In the genomic region with DNA sequence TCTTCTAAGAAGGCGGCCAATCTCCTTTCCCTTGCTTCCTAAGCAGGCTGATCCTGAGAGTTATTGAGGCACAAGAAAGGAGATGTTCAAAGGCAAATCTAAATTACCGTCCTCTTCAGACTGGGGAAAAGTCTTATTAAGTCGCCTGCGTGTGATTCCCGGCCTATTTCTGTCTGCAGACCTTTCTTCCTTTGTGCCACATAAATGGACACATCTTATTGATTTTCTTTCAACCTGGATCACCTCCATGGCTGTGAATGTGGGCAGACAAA, we compare ENCODE assay signal across 27 cellular contexts.
"Had no signal": no experiment of that assay in that cellular context is flagged by ENCODE, and none has a peak within 500 bp of the region (broad histone marks: within the 10 kb centered on the region; RNA-seq: fewer than 3 reads in every experiment).

No MANE protein-coding gene starts in this region.

- H3K4me1 Mint-ChIP-seq: activated CD4-positive, alpha-beta T cell treated with anti-CD3 and anti-CD28 coated beads, Interleukin-2, amount 10 ng/mL, durations not matched to agents 24 days and 14 days; activated CD8-positive, alpha-beta memory T cell treated with anti-CD3 and anti-CD28 coated beads, Interleukin-2, amount 10 ng/mL, durations not matched to agents 7 days and 5 days; activated naive CD4-positive, alpha-beta T cell treated with anti-CD3 and anti-CD28 coated beads, Interleukin-2, amount 50 U/mL, for 24 hours had no signal

- DNase-seq: activated B cell treated with CpG ODN at 0.5 μM for 24 hours; activated CD4-positive, alpha-beta T cell treated with anti-CD3 and anti-CD28 coated beads for 1 hour; activated CD4-positive, alpha-beta T cell treated with anti-CD3 and anti-CD28 coated beads, Interleukin-2, amount 10 ng/mL, durations not matched to agents 24 days and 14 days; activated CD4-positive, alpha-beta T cell treated with anti-CD3 and anti-CD28 coated beads, Interleukin-2, amount 50 U/mL, for 48 hours; activated CD8-positive, alpha-beta memory T cell treated with anti-CD3 and anti-CD28 coated beads, Interleukin-2, amount 10 ng/mL, durations not matched to agents 7 days and 5 days; activated effector memory CD4-positive, alpha-beta T cell treated with Interleukin-2 at 50 U/mL for 16 hours; activated naive CD4-positive, alpha-beta T cell; activated T-cell treated with anti-CD3 and anti-CD28 coated beads, Interleukin-2, amount 50 U/mL, for 24 hours; body of pancreas; cerebellar nuclear complex; MG63; MV-4-11; NCI-H1092 treated with DMSO at 0.1 percent for 48 hours; NCI-H1417 treated with DMSO at 0.1 percent for 48 hours; NCI-H1694; NCI-H2029; NCI-H2107; NCI-H345; NCI-H510A treated with DMSO at 0.1 percent for 48 hours; SHP77 treated with DMSO at 0.1 percent for 48 hours; T-helper 17 cell; T-helper 9 cell had no signal

- H3K4me3 Mint-ChIP-seq: activated B cell treated with CpG ODN at 0.5 μM for 24 hours; activated CD4-positive, alpha-beta T cell treated with anti-CD3 and anti-CD28 coated beads, Interleukin-2, amount 10 ng/mL, durations not matched to agents 24 days and 14 days; activated CD8-positive, alpha-beta memory T cell treated with anti-CD3 and anti-CD28 coated beads, Interleukin-2, amount 10 ng/mL, durations not matched to agents 7 days and 5 days; activated naive CD4-positive, alpha-beta T cell treated with anti-CD3 and anti-CD28 coated beads, Interleukin-2, amount 50 U/mL, for 24 hours; activated T-cell treated with anti-CD3 and anti-CD28 coated beads, Interleukin-2, amount 50 U/mL, for 24 hours; activated T-helper 1 cell treated with anti-CD3 and anti-CD28 coated beads, Interleukin-12 subunit alpha, Interleukin-12 subunit beta, Interleukin-2, Interleukin-4 antibody, amounts not matched to agents 30 ng/mL and 10 ng/mL and 1 ng/mL, durations not matched to agents 14 hours and 24 hours and 36 hours; T-helper 17 cell had no signal

- H3K9me3 ChIP-seq: ascending aorta, body of pancreas, MG63 had no signal

- H3K36me3 Mint-ChIP-seq: activated CD8-positive, alpha-beta memory T cell treated with anti-CD3 and anti-CD28 coated beads, Interleukin-2, amount 10 ng/mL, durations not matched to agents 7 days and 5 days; activated naive CD4-positive, alpha-beta T cell treated with anti-CD3 and anti-CD28 coated beads, Interleukin-2, amount 50 U/mL, for 24 hours had no signal

- H3K36me3 ChIP-seq: ascending aorta, cardiac muscle cell, MG63 had no signal

- H3K4me3 ChIP-seq: ascending aorta, body of pancreas, cardiac muscle cell, MG63 had no signal

- H3K4me1 ChIP-seq: ascending aorta, body of pancreas had no signal

- H3K27ac ChIP-seq: ascending aorta, body of pancreas, cardiac muscle cell had no signal

- H3K9me3 Mint-ChIP-seq: activated B cell treated with CpG ODN at 0.5 μM for 24 hours; activated CD4-positive, alpha-beta T cell treated with anti-CD3 and anti-CD28 coated beads, Interleukin-2, amount 10 ng/mL, durations not matched to agents 24 days and 14 days; activated naive CD4-positive, alpha-beta T cell treated with anti-CD3 and anti-CD28 coated beads, Interleukin-2, amount 50 U/mL, for 24 hours; activated T-cell treated with anti-CD3 and anti-CD28 coated beads, Interleukin-2, amount 50 U/mL, for 24 hours; activated T-helper 1 cell treated with anti-CD3 and anti-CD28 coated beads, Interleukin-12 subunit alpha, Interleukin-12 subunit beta, Interleukin-2, Interleukin-4 antibody, amounts not matched to agents 30 ng/mL and 10 ng/mL and 1 ng/mL, durations not matched to agents 14 hours and 24 hours and 36 hours had no signal

- H3K27me3 ChIP-seq: ascending aorta, body of pancreas, cardiac muscle cell, MG63 had no signal

- H3K27me3 Mint-ChIP-seq: activated B cell treated with CpG ODN at 0.5 μM for 24 hours; activated CD4-positive, alpha-beta T cell treated with anti-CD3 and anti-CD28 coated beads, Interleukin-2, amount 10 ng/mL, durations not matched to agents 24 days and 14 days; activated naive CD4-positive, alpha-beta T cell treated with anti-CD3 and anti-CD28 coated beads, Interleukin-2, amount 50 U/mL, for 24 hours had no signal

- H3K27ac Mint-ChIP-seq: activated B cell treated with CpG ODN at 0.5 μM for 24 hours; activated CD4-positive, alpha-beta T cell treated with anti-CD3 and anti-CD28 coated beads, Interleukin-2, amount 10 ng/mL, durations not matched to agents 24 days and 14 days; activated CD8-positive, alpha-beta memory T cell treated with anti-CD3 and anti-CD28 coated beads, Interleukin-2, amount 10 ng/mL, durations not matched to agents 7 days and 5 days; activated naive CD4-positive, alpha-beta T cell treated with anti-CD3 and anti-CD28 coated beads, Interleukin-2, amount 50 U/mL, for 24 hours; activated T-cell treated with anti-CD3 and anti-CD28 coated beads, Interleukin-2, amount 50 U/mL, for 24 hours; activated T-helper 1 cell treated with anti-CD3 and anti-CD28 coated beads, Interleukin-12 subunit alpha, Interleukin-12 subunit beta, Interleukin-2, Interleukin-4 antibody, amounts not matched to agents 30 ng/mL and 10 ng/mL and 1 ng/mL, durations not matched to agents 14 hours and 24 hours and 36 hours; T-helper 17 cell had no signal

- ATAC-seq: activated CD8-positive, alpha-beta memory T cell treated with anti-CD3 and anti-CD28 coated beads, Interleukin-2, amount 10 ng/mL, durations not matched to agents 7 days and 5 days; body of pancreas; Panc1; T-helper 17 cell had no signal
